9 cellular contexts compared by ENCODE assay signal in genomic region chr2:37005118-37005868, GRCh38. TPM values are rescaled to one million over a fixed set of nuclear protein-coding genes. Genes with fewer than 3 reads are reported as not detected.
DNase-seq lines count a peak whose midpoint lies in the region; ATAC-seq and TF ChIP-seq lines count a peak whose summit lies in the region.
"Had no signal": no experiment of that assay in that cellular context is flagged by ENCODE, and none has a peak within 500 bp of the region (broad histone marks: within the 10 kb centered on the region; RNA-seq: fewer than 3 reads in every experiment).

No MANE protein-coding gene starts in this region.

- DNase-seq in CD4-positive, alpha-beta T cell = no peak
- DNase-seq in RPMI7951 (ENCODE audit: low read depth) = peak; percentile 16
- no peak for DNase-seq in epithelial cell of proximal tubule (ENCODE audit: low read depth)
- peak; percentile 1 for DNase-seq in neural progenitor cell (ENCODE audit: low spot score)
- DNase-seq in stimulated activated CD8-positive, alpha-beta memory T cell treated with anti-CD3 and anti-CD28 coated beads, Interleukin-4, amount 100 ng/mL, for 48 hours = no peak
- no peak for DNase-seq in SKM-1 (lab: John Stamatoyannopoulos, UW; ENCODE audit: unreplicated experiment)

- intact Hi-C loops in CD4-positive, alpha-beta T cell (cut with DNase I, micrococcal nuclease) = loop anchor here (1.0 to 2.0 kb wide), 3 partner anchors 220 to 225 kb away; no protein-coding TSS in a partner anchor

- H2AFZ ChIP-seq in neural progenitor cell (replicated peaks) = no peak overlapping the region

- H3K4me1 Mint-ChIP-seq in CD4-positive, alpha-beta T cell (ENCODE audit: low read depth) = peaks cover 14% of the 10 kb centered on the region
- H3K4me1 Mint-ChIP-seq in neural progenitor cell = no peaks in the 10 kb centered on the region

- peak overlapping the region; percentile 64 for H3K4me3 Mint-ChIP-seq in CD4-positive, alpha-beta T cell
- H3K4me3 Mint-ChIP-seq in neural progenitor cell = no peak overlapping the region

- H3K9me3 Mint-ChIP-seq in CD4-positive, alpha-beta T cell = no peaks in the 10 kb centered on the region
- no peaks in the 10 kb centered on the region for H3K9me3 Mint-ChIP-seq in neural progenitor cell

- no peaks in the 10 kb centered on the region for H3K79me2 ChIP-seq in neural progenitor cell (ENCODE audit: low read depth)

- H3K9ac ChIP-seq in neural progenitor cell = no peak overlapping the region

- H3K27me3 ChIP-seq in CD4-positive, alpha-beta T cell (ENCODE audit: control insufficient read depth, insufficient read depth, low read length) = no peaks in the 10 kb centered on the region
- H3K27me3 ChIP-seq in neural progenitor cell = no peaks in the 10 kb centered on the region
- H3K27me3 ChIP-seq: neutrophil had no signal

- no peaks in the 10 kb centered on the region for H3F3A ChIP-seq in neural progenitor cell (ENCODE audit: low read depth)

- peak overlapping the region; percentile 50 for H3K27ac Mint-ChIP-seq in CD4-positive, alpha-beta T cell
- no peak overlapping the region for H3K27ac Mint-ChIP-seq in neural progenitor cell

- H3K36me3 Mint-ChIP-seq in CD4-positive, alpha-beta T cell (ENCODE audit: low read depth) = peaks cover 87% of the 10 kb centered on the region
- peaks cover 1% of the 10 kb centered on the region for H3K36me3 Mint-ChIP-seq in neural progenitor cell

- H3K27ac ChIP-seq in CD4-positive, alpha-beta T cell (ENCODE audit: low read depth, low read length) = no peak overlapping the region
- no peak overlapping the region for H3K27ac ChIP-seq in neural progenitor cell
- H3K27ac ChIP-seq: neutrophil had no signal

- H3K36me3 ChIP-seq in neural progenitor cell = peaks cover 5% of the 10 kb centered on the region

- POLR2A ChIA-PET in CD4-positive, alpha-beta T cell (lab: Charles Lee) = no interaction called here

- H4K20me1 ChIP-seq in neural progenitor cell (ENCODE audit: low read depth) = no peaks in the 10 kb centered on the region

- H3K4me2 ChIP-seq in neural progenitor cell = no peak overlapping the region

- TF ChIP-seq CTCF in CD4-positive, alpha-beta T cell (IDR thresholded peaks at IDR 0.05) = peak; percentile 50
- TF ChIP-seq CTCF in epithelial cell of proximal tubule (conservative IDR thresholded peaks at IDR 0.05; ENCODE audit: low read depth, low read length) (peak; percentile 62), neural progenitor cell (IDR thresholded peaks at IDR 0.05) (no peak)

- H3K4me1 ChIP-seq in neural progenitor cell = no peaks in the 10 kb centered on the region

- CTCF ChIA-PET in CD4-positive, alpha-beta T cell (lab: Charles Lee) = no interaction called here

- H3K27me3 Mint-ChIP-seq in CD4-positive, alpha-beta T cell = no peaks in the 10 kb centered on the region
- H3K27me3 Mint-ChIP-seq in neural progenitor cell (ENCODE audit: insufficient read depth, low read depth) = no peaks in the 10 kb centered on the region

- no peak overlapping the region for H3K4me3 ChIP-seq in epithelial cell of proximal tubule (ENCODE audit: low read depth, low read length)
- no peak overlapping the region for H3K4me3 ChIP-seq in neural progenitor cell

- peak; percentile 84 for ATAC-seq in CD4-positive, alpha-beta T cell (ENCODE audit: poor library complexity)
- peak; percentile 98 for ATAC-seq in GM18873 (IDR thresholded peaks at IDR 0.05; ENCODE audit: low FRiP score, unreplicated experiment)
- peak; percentile 99 for ATAC-seq in HG03060 (IDR thresholded peaks at IDR 0.05; ENCODE audit: low read depth, unreplicated experiment)

- no peaks in the 10 kb centered on the region for H3K9me3 ChIP-seq in CD4-positive, alpha-beta T cell (ENCODE audit: control insufficient read depth, low read length)
- no peaks in the 10 kb centered on the region for H3K9me3 ChIP-seq in neural progenitor cell (ENCODE audit: low read depth)
- H3K9me3 ChIP-seq: neutrophil had no signal

RNA-seq across cellular contexts. Expression of gene STRN, which starts 39.0 kb away (rescaled TPM):
- 10 to 100 TPM; 20.4 to 20.8 TPM for total RNA-seq in CD4-positive, alpha-beta T cell
- 15.4 and 18.7 TPM in 2 replicates for total RNA-seq in RPMI7951 (2014; rRNA removed; shearing (Covaris generic))
- 8.0 and 9.1 TPM in 2 replicates for total RNA-seq in epithelial cell of proximal tubule
- 12.8 and 20.9 TPM in 2 replicates for total RNA-seq in neural progenitor cell (ENCODE audit: low replicate concordance)

Comparison
In these comparisons a context has a peak if more than half of its experiments do, and no peak if none do; other contexts are left out.
1. DNase-seq: peak in RPMI7951 (single experiment) and neural progenitor cell (single experiment); none in CD4-positive, alpha-beta T cell (0 of 10), epithelial cell of proximal tubule (single experiment), stimulated activated CD8-positive, alpha-beta memory T cell treated with anti-CD3 and anti-CD28 coated beads, Interleukin-4, amount 100 ng/mL, for 48 hours (single experiment) and SKM-1 (single experiment).
2. Peak in every context shown above with its lines, with median percentiles within 50 percentile points of each other: ATAC-seq.